In genomic region chr5:1008451-1009358, GRCh38 we compare ENCODE assay signal across 8 cellular contexts. TPM values are rescaled to one million over a fixed set of nuclear protein-coding genes. Genes with fewer than 3 reads are reported as not detected.
DNase-seq lines count a peak whose midpoint lies in the region; ATAC-seq and TF ChIP-seq lines count a peak whose summit lies in the region.

NKD2 (plus strand) TSS chr5:1008802; CDS start chr5:1009058, 256 bp downstream.

- 2% methylated on average over 35 to 108 of the region's 108 CpGs for WGBS in aorta, 2 donors

- peak; percentile 25 for DNase-seq in NCI-H1092 treated with DMSO at 0.1 percent for 48 hours (lab: John Stamatoyannopoulos, UW)
- DNase-seq in NCI-H1092 (lab: John Stamatoyannopoulos, UW): no peak
- DNase-seq in activated CD4-positive, alpha-beta T cell treated with anti-CD3 and anti-CD28 coated beads for 48 hours: peak; percentile 47
- DNase-seq in epithelial cell of proximal tubule (ENCODE audit: low read depth): no peak
- peak; percentile 58 for DNase-seq in natural killer cell treated with Interleukin-12 subunit alpha and Interleukin-12 subunit beta and Interleukin-15 and Interleukin-18, amount 100 ng/mL, for 72 hours (ENCODE audit: low spot score)
- peak; percentile 46 to 75 for DNase-seq in aorta

- H3K36me3 Mint-ChIP-seq in IgD-negative memory B cell: no peaks in the 10 kb centered on the region
- H3K36me3 Mint-ChIP-seq in natural killer cell treated with Interleukin-12 subunit alpha and Interleukin-12 subunit beta and Interleukin-15 and Interleukin-18, amount 100 ng/mL, for 72 hours: no peaks in the 10 kb centered on the region

- TF ChIP-seq CTCF in epithelial cell of proximal tubule (conservative IDR thresholded peaks at IDR 0.05; ENCODE audit: low read depth, low read length): peak; percentile 48

- peak within 1 kb of the TSS; percentile 27 for H3K4me3 ChIP-seq in epithelial cell of proximal tubule (ENCODE audit: low read depth, low read length)
- H3K4me3 ChIP-seq in aorta (ENCODE audit: low read length in 2 of 2): no peak within 1 kb of the TSS

- no peak for ATAC-seq in natural killer cell treated with Interleukin-12 subunit alpha and Interleukin-12 subunit beta and Interleukin-15 and Interleukin-18, amount 100 ng/mL, for 72 hours
- ATAC-seq in aorta (ENCODE audit: low FRiP score) (no peak), GM21528 (IDR thresholded peaks at IDR 0.05; ENCODE audit: low FRiP score, unreplicated experiment) (no peak)

- H3K27ac Mint-ChIP-seq in IgD-negative memory B cell: no peak within 1 kb of the TSS
- H3K27ac Mint-ChIP-seq in natural killer cell treated with Interleukin-12 subunit alpha and Interleukin-12 subunit beta and Interleukin-15 and Interleukin-18, amount 100 ng/mL, for 72 hours: no peak within 1 kb of the TSS

- no peaks in the 10 kb centered on the region for H3K27me3 ChIP-seq in aorta (ENCODE audit: control insufficient read depth in 1 of 2, insufficient read depth in 2 of 2, low read length in 1 of 2)

- H3K27me3 Mint-ChIP-seq in IgD-negative memory B cell: peaks cover 54% of the 10 kb centered on the region
- peaks cover 31 to 42% of the 10 kb centered on the region in 2 donors for H3K27me3 Mint-ChIP-seq in natural killer cell treated with Interleukin-12 subunit alpha and Interleukin-12 subunit beta and Interleukin-15 and Interleukin-18, amount 100 ng/mL, for 72 hours

- no peak within 1 kb of the TSS for H3K27ac ChIP-seq in aorta (ENCODE audit: low read depth in 1 of 2, low read length in 2 of 2)

- H3K4me1 ChIP-seq in aorta (ENCODE audit: control insufficient read depth in 1 of 2, insufficient read depth in 2 of 2, low read length in 2 of 2): no peaks in the 10 kb centered on the region

- no peaks in the 10 kb centered on the region for H3K9me3 Mint-ChIP-seq in IgD-negative memory B cell
- no peaks in the 10 kb centered on the region for H3K9me3 Mint-ChIP-seq in natural killer cell treated with Interleukin-12 subunit alpha and Interleukin-12 subunit beta and Interleukin-15 and Interleukin-18, amount 100 ng/mL, for 72 hours

- peak within 1 kb of the TSS in 3 of 4 donors; percentile 5 to 70 (median 55) for H3K4me3 Mint-ChIP-seq in IgD-negative memory B cell
- H3K4me3 Mint-ChIP-seq in natural killer cell treated with Interleukin-12 subunit alpha and Interleukin-12 subunit beta and Interleukin-15 and Interleukin-18, amount 100 ng/mL, for 72 hours: peak within 1 kb of the TSS; percentile 65

- intact Hi-C loops in aorta (cut with DNase I): no loop called here

- H3K36me3 ChIP-seq in aorta (ENCODE audit: control insufficient read depth in 1 of 2, insufficient read depth in 2 of 2, low read length in 1 of 2): no peaks in the 10 kb centered on the region

- no peaks in the 10 kb centered on the region for H3K9me3 ChIP-seq in aorta (ENCODE audit: control insufficient read depth, low read length)

- H3K4me1 Mint-ChIP-seq in IgD-negative memory B cell: peaks cover 2 to 7% (median 5%) of the 10 kb centered on the region in 3 donors
- H3K4me1 Mint-ChIP-seq in natural killer cell treated with Interleukin-12 subunit alpha and Interleukin-12 subunit beta and Interleukin-15 and Interleukin-18, amount 100 ng/mL, for 72 hours (ENCODE audit: low read depth in 2 of 2): peaks cover 5 to 11% of the 10 kb centered on the region in 2 donors

RNA-seq across cellular contexts. Expression of gene NKD2, which starts in this region (rescaled TPM):
- polyA plus RNA-seq in IgD-negative memory B cell (not detected), aorta (under 1 TPM in 1 of 2 donors, not detected in 1; 0.10 TPM)
- total RNA-seq in epithelial cell of proximal tubule (not detected in 2 replicates), aorta (1 to 10 TPM; 2.8 to 6.8 TPM)
- under 1 TPM in 1 of 2 donors, not detected in 1; 0.53 TPM for total RNA-seq in natural killer cell treated with Interleukin-12 subunit alpha and Interleukin-12 subunit beta and Interleukin-15 and Interleukin-18, amount 100 ng/mL, for 72 hours

Comparison
In these comparisons a context has a peak if more than half of its experiments do, and no peak if none do; other contexts are left out.
1. DNase-seq: peak in NCI-H1092 treated with DMSO at 0.1 percent for 48 hours (single experiment), activated CD4-positive, alpha-beta T cell treated with anti-CD3 and anti-CD28 coated beads for 48 hours (single experiment) and aorta (2 of 2); none in NCI-H1092 (single experiment) and epithelial cell of proximal tubule (single experiment).
2. Peak in DNase-seq in natural killer cell treated with Interleukin-12 subunit alpha and Interleukin-12 subunit beta and Interleukin-15 and Interleukin-18, amount 100 ng/mL, for 72 hours; RNA of the gene not detected or under 1 TPM.